In genomic region chr2:98374958-98375570, GRCh38 we compare ENCODE assay signal across 23 cellular contexts. TPM values are rescaled to one million over a fixed set of nuclear protein-coding genes. Genes with fewer than 3 reads are reported as not detected.
DNase-seq lines count a peak whose midpoint lies in the region; ATAC-seq and TF ChIP-seq lines count a peak whose summit lies in the region.
"Had no signal": no experiment of that assay in that cellular context is flagged by ENCODE, and none has a peak within 500 bp of the region (broad histone marks: within the 10 kb centered on the region; RNA-seq: fewer than 3 reads in every experiment).

No MANE protein-coding gene starts in this region.

- CTCF ChIA-PET in SK-N-SH (lab: Yijun Ruan, JAX) = interaction anchor here (1.0 to 2.2 kb wide), 3 partner anchors 10 to 784 kb away, joined by 3 to 11 read pairs (median 3); no protein-coding TSS in a partner anchor

- TF ChIP-seq CTCF in SK-N-SH (IDR thresholded peaks at IDR 0.05) = no peak

- no peaks in the 10 kb centered on the region for H4K20me1 ChIP-seq in SK-N-SH (ENCODE audit: insufficient read depth)

- no peaks in the 10 kb centered on the region for H3K9me3 ChIP-seq in SK-N-SH
- H3K9me3 ChIP-seq: A549 had no signal

- no peaks in the 10 kb centered on the region for H3F3A ChIP-seq in SK-N-SH (replicated peaks; ENCODE audit: insufficient read depth)

- H3K9me2 ChIP-seq in SK-N-SH = no peaks in the 10 kb centered on the region

- H3K4me3 ChIP-seq in SK-N-SH (ENCODE audit: low read depth in 2 of 2, low read length in 1 of 2) = no peak overlapping the region
- H3K4me3 ChIP-seq: A549 had no signal

- no peak overlapping the region for H2AFZ ChIP-seq in SK-N-SH (ENCODE audit: low read depth)

- no peak for ATAC-seq in SK-N-SH treated with all-trans-retinoic acid at 6 μM for 48 hours
- ATAC-seq: A549, Right ventricle myocardium inferior had no signal

- TF ChIP-seq RAD21 in SK-N-SH (IDR thresholded peaks at IDR 0.05; ENCODE audit: low read length) = no peak

- H3K9ac ChIP-seq in SK-N-SH = no peak overlapping the region

- intact Hi-C loops in posterior vena cava (cut with DNase I) = no loop called here

- H3K27ac ChIP-seq in SK-N-SH (ENCODE audit: low read depth in 2 of 2, low read length in 1 of 2) (no peak overlapping the region), angular gyrus (ENCODE audit: low read depth, low read length) (peak overlapping the region; percentile 32)
- H3K27ac ChIP-seq: A549 had no signal

- H3K27me3 ChIP-seq in SK-N-SH (ENCODE audit: insufficient read depth) = peaks cover 40% of the 10 kb centered on the region; the same call in 1 of the 2 replicates

- POLR2A ChIA-PET in SK-N-SH (lab: Yijun Ruan, JAX) = no interaction called here

- peaks cover 0 to 9% of the 10 kb centered on the region in 2 experiments; a peak in 1 of 4 replicates for H3K4me1 ChIP-seq in SK-N-SH (ENCODE audit: control insufficient read depth in 1 of 2, insufficient read depth in 2 of 2, low read depth in 1 of 2, low read length in 1 of 2)
- H3K4me1 ChIP-seq: A549 had no signal

- no peaks in the 10 kb centered on the region for H3K36me3 ChIP-seq in SK-N-SH (replicated peaks in 1 of 2; ENCODE audit: control insufficient read depth in 1 of 2, insufficient read depth in 2 of 2, low read length in 1 of 2)

- H3K79me2 ChIP-seq in SK-N-SH (ENCODE audit: insufficient read depth) = no peaks in the 10 kb centered on the region

- H3K4me2 ChIP-seq in SK-N-SH = no peak overlapping the region
- H3K4me2 ChIP-seq: A549 had no signal

- peak; percentile 44 for DNase-seq in SK-N-SH
- DNase-seq in inferior parietal cortex (ENCODE audit: extremely low spot score) = peak; percentile 4
- DNase-seq in posterior vena cava (ENCODE audit: low spot score) = peak; percentile 54
- DNase-seq in SIG-M5 treated with dmso at 0.1 percent for 504 hours (lab: John Stamatoyannopoulos, UW; ENCODE audit: unreplicated experiment) = no peak
- no peak for DNase-seq in KG1 (lab: John Stamatoyannopoulos, UW)
- no peak for DNase-seq in LoVo (ENCODE audit: low spot score)
- DNase-seq: C1 segment of cervical spinal cord; CD8-positive, alpha-beta memory T cell; DMS79; GOT3; KBM-7; MV-4-11; NCI-H1417; NCI-H187; NCI-H2107; NCI-H226; NCI-H524; NK-92 treated with Interleukin-12 subunit alpha and Interleukin-12 subunit beta, amount 100 ng/mL, for 24 hours had no signal

- 18% methylated on average over 9 of the region's 11 CpGs for WGBS in SK-N-SH (ENCODE audit: low lambda C conversion rate)

- TF ChIP-seq EP300 in SK-N-SH (IDR thresholded peaks at IDR 0.05; ENCODE audit: borderline replicate concordance in 1 of 2, low read depth in 1 of 2, low read length in 1 of 2) = no peak

TF ChIP-seq in SK-N-SH, 30 proteins besides CTCF, POLR2A, EP300 and RAD21:
- TF ChIP-seq GATA2 (CRISPR knock-in tag; IDR thresholded peaks at IDR 0.05) (peak; percentile 65), POLR2AphosphoS5 (IDR thresholded peaks at IDR 0.05; ENCODE audit: low read depth, low read length) (no peak)

TF ChIP-seq in SK-N-SH treated with all-trans-retinoic acid at 6 μM for 48 hours, 23 proteins besides CTCF, POLR2A, EP300 and RAD21:
- no peak for TF ChIP-seq ARNTL (CRISPR knock-in tag; IDR thresholded peaks at IDR 0.05; ENCODE audit: borderline replicate concordance, low read depth)
- TF ChIP-seq, protein P1, sequence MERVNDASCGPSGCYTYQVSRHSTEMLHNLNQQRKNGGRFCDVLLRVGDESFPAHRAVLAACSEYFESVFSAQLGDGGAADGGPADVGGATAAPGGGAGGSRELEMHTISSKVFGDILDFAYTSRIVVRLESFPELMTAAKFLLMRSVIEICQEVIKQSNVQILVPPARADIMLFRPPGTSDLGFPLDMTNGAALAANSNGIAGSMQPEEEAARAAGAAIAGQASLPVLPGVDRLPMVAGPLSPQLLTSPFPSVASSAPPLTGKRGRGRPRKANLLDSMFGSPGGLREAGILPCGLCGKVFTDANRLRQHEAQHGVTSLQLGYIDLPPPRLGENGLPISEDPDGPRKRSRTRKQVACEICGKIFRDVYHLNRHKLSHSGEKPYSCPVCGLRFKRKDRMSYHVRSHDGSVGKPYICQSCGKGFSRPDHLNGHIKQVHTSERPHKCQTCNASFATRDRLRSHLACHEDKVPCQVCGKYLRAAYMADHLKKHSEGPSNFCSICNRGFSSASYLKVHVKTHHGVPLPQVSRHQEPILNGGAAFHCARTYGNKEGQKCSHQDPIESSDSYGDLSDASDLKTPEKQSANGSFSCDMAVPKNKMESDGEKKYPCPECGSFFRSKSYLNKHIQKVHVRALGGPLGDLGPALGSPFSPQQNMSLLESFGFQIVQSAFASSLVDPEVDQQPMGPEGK (CRISPR knock-in tag; IDR thresholded peaks at IDR 0.05; ENCODE audit: borderline replicate concordance) = no peak
- TF ChIP-seq ZNF8 (CRISPR knock-in tag; IDR thresholded peaks at IDR 0.05) = no peak
- TF ChIP-seq ZNF70 (CRISPR knock-in tag; IDR thresholded peaks at IDR 0.05) = no peak
- no peak for TF ChIP-seq RARB (CRISPR knock-in tag; IDR thresholded peaks at IDR 0.05)

RNA-seq across cellular contexts. Expression of gene CNGA3, which starts 28.8 kb away (rescaled TPM):
- polyA plus RNA-seq in SK-N-SH (2012; rRNA removed) = not detected in 2 replicates
- polyA plus RNA-seq in SK-N-SH (2012; cell fraction: cytosol; rRNA removed) = not detected in 2 replicates
- not detected in 2 replicates for polyA plus RNA-seq in SK-N-SH (2012; cell fraction: nucleus; rRNA removed)
- under 1 TPM; 0.19 to 0.38 TPM for total RNA-seq in posterior vena cava
- total RNA-seq: CD8-positive, alpha-beta memory T cell; OCI-LY7; Right ventricle myocardium inferior had no signal
- polyA plus RNA-seq: A549; CD8-positive, alpha-beta memory T cell had no signal

Comparison
In these comparisons a context has a peak if more than half of its experiments do, and no peak if none do; other contexts are left out.
1. DNase-seq: peak in SK-N-SH (single experiment), inferior parietal cortex (single experiment) and posterior vena cava (single experiment); none in SIG-M5 treated with dmso at 0.1 percent for 504 hours (single experiment), KG1 (single experiment) and LoVo (single experiment).